In the genomic region with DNA sequence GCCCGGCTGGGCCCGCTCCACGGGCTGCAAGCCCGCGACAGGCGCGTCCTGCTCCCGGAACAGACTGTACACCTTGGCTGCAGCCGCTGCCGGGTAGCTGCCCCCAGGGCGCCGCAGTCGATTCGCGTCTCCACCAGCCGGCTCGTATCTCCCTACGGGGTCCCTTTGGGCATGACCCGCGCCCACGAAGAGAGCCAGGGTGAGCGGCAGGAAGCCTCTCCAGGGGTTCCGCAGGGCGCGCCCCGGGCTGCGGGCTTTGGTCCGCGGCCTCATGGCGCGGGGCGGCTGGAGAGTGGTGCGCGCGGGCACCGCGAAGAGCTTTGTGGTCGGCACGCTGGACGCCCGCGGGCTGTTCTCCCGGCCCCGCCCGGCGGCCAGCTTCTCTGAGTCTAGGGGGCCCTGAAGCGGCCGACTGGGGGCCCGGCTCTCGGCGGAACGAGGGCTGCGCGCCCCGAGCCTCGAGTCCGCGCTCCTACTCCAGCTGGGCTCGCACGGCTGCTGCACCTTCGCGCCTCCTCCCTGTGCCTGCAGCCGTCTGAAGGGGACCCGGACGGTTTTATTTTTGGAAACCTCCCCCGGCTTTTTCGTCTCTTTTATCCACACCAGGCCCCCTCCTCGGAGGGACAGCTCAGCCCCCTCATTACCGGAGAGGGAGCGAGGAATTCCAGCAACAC, we compare ENCODE assay signal across 8 cellular contexts. TPM values are rescaled to one million over a fixed set of nuclear protein-coding genes. Genes with fewer than 3 reads are reported as not detected.
DNase-seq lines count a peak whose midpoint lies in the region; ATAC-seq and TF ChIP-seq lines count a peak whose summit lies in the region.

A gene (minus strand): TSS at position 566 of the 674 bp plus-strand sequence. CDS start 293 bp downstream, at position 273.

- H3K4me3 ChIP-seq in NT2/D1 (ENCODE audit: insufficient read length, low read depth) (peak within 1 kb of the TSS; percentile 39), liver (ENCODE audit: low read depth in 1 of 3, low read length in 3 of 3) (peak within 1 kb of the TSS; percentile 39 to 76 (median 72)), suprapubic skin (peak within 1 kb of the TSS; percentile 57)

- H3K4me3 Mint-ChIP-seq in chondrocyte (ENCODE audit: unreplicated experiment) = peak within 1 kb of the TSS; percentile 85

- H3K9ac ChIP-seq in NT2/D1 (ENCODE audit: insufficient read length, low read depth) (peak within 1 kb of the TSS; percentile 67), liver (ENCODE audit: low read depth in 1 of 2, low read length in 2 of 2) (no peak within 1 kb of the TSS)

- no peak for TF ChIP-seq POLR2A in suprapubic skin (IDR thresholded peaks at IDR 0.05)

- H3K36me3 Mint-ChIP-seq in chondrocyte (ENCODE audit: low read depth) = no peaks in the 10 kb centered on the region

- DNase-seq in ELR (ENCODE audit: low read depth) = peak; percentile 63
- DNase-seq in NT2/D1 (ENCODE audit: low read depth, low spot score) = no peak
- no peak for DNase-seq in chondrocyte (ENCODE audit: low spot score)
- DNase-seq in suprapubic skin (ENCODE audit: low spot score in 2 of 2) = no peak
- DNase-seq in SIG-M5 treated with dmso at 0.1 percent for 504 hours (lab: John Stamatoyannopoulos, UW; ENCODE audit: unreplicated experiment) = no peak

- H3K4me1 ChIP-seq in NT2/D1 (ENCODE audit: insufficient read depth, insufficient read length) (no peaks in the 10 kb centered on the region), liver (ENCODE audit: control insufficient read depth in 4 of 4, insufficient read depth in 4 of 4, low read length in 3 of 4) (peaks cover 3 to 17% (median 9%) of the 10 kb centered on the region in 4 donors), suprapubic skin (peaks cover 68% of the 10 kb centered on the region)

- no peaks in the 10 kb centered on the region for H3K27me3 Mint-ChIP-seq in chondrocyte (ENCODE audit: low read depth)

- TF ChIP-seq RAD21 in liver (IDR thresholded peaks at IDR 0.05) = no peak

- H3K9me3 Mint-ChIP-seq in chondrocyte (ENCODE audit: low read depth) = no peaks in the 10 kb centered on the region

- no peak for TF ChIP-seq EP300 in suprapubic skin (IDR thresholded peaks at IDR 0.05)

- ATAC-seq in GM18870 (IDR thresholded peaks at IDR 0.05; ENCODE audit: unreplicated experiment) (no peak), GM18520 (IDR thresholded peaks at IDR 0.05; ENCODE audit: unreplicated experiment) (no peak)

- H3K4me1 Mint-ChIP-seq in chondrocyte (ENCODE audit: low read depth) = peaks cover 70% of the 10 kb centered on the region

- no peak within 1 kb of the TSS for H3K27ac ChIP-seq in liver (ENCODE audit: low read depth in 1 of 2, low read length in 2 of 2)
- peak within 1 kb of the TSS; percentile 30 for H3K27ac ChIP-seq in suprapubic skin

- peak within 1 kb of the TSS; percentile 78 for H3K27ac Mint-ChIP-seq in chondrocyte (ENCODE audit: unreplicated experiment)

- peaks cover 43% of the 10 kb centered on the region; the same call in 1 of the 2 replicates for H3K9me3 ChIP-seq in NT2/D1 (ENCODE audit: insufficient read depth, low read length)
- no peaks in the 10 kb centered on the region for H3K9me3 ChIP-seq in liver (ENCODE audit: control insufficient read depth in 4 of 4, low read length in 3 of 4)
- H3K9me3 ChIP-seq in suprapubic skin = no peaks in the 10 kb centered on the region

- 2% methylated on average over 70 of the region's 70 CpGs for WGBS in liver
- WGBS in suprapubic skin = 4% methylated on average over 19 of the region's 70 CpGs

- no peaks in the 10 kb centered on the region for H3K36me3 ChIP-seq in NT2/D1 (ENCODE audit: insufficient read depth, insufficient read length, low read length)
- no peaks in the 10 kb centered on the region for H3K36me3 ChIP-seq in liver (ENCODE audit: control insufficient read depth in 4 of 4, insufficient read depth in 3 of 4, low read depth in 1 of 4, low read length in 3 of 4)
- H3K36me3 ChIP-seq in suprapubic skin = no peaks in the 10 kb centered on the region

- TF ChIP-seq CTCF in chondrocyte (IDR thresholded peaks at IDR 0.05) (no peak), liver (IDR thresholded peaks at IDR 0.05; ENCODE audit: low read depth, low read length, missing input control) (no peak), suprapubic skin (IDR thresholded peaks at IDR 0.05) (no peak)

- H3K27me3 ChIP-seq in NT2/D1 (ENCODE audit: insufficient read depth, insufficient read length) (peaks cover 25% of the 10 kb centered on the region), liver (ENCODE audit: control insufficient read depth in 4 of 4, insufficient read depth in 4 of 4, low read length in 3 of 4) (peaks cover 0 to 10% (median 0%) of the 10 kb centered on the region in 4 donors), suprapubic skin (peaks cover 4% of the 10 kb centered on the region)

TF ChIP-seq in liver, 16 proteins besides CTCF, POLR2A, EP300 and RAD21:
- TF ChIP-seq, protein P1, sequence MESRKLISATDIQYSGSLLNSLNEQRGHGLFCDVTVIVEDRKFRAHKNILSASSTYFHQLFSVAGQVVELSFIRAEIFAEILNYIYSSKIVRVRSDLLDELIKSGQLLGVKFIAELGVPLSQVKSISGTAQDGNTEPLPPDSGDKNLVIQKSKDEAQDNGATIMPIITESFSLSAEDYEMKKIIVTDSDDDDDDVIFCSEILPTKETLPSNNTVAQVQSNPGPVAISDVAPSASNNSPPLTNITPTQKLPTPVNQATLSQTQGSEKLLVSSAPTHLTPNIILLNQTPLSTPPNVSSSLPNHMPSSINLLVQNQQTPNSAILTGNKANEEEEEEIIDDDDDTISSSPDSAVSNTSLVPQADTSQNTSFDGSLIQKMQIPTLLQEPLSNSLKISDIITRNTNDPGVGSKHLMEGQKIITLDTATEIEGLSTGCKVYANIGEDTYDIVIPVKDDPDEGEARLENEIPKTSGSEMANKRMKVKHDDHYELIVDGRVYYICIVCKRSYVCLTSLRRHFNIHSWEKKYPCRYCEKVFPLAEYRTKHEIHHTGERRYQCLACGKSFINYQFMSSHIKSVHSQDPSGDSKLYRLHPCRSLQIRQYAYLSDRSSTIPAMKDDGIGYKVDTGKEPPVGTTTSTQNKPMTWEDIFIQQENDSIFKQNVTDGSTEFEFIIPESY (IDR thresholded peaks at IDR 0.05) = no peak

RNA-seq across cellular contexts. Expression of the gene that starts here (rescaled TPM):
- total RNA-seq in chondrocyte (210 to 446 TPM (median 215 TPM) in 3 replicates), liver (1 to 10 TPM; 1.1 to 1.3 TPM), suprapubic skin (10 to 100 TPM; 19.6 to 36.0 (median 26.2) TPM)
- under 1 TPM; 0.24 to 0.69 TPM for polyA plus RNA-seq in liver

Comparison
In these comparisons a context has a peak if more than half of its experiments do, and no peak if none do; other contexts are left out.
1. RNA of the gene that starts here (total RNA-seq): 210 to 446 TPM in chondrocyte and 19.6 to 36.0 TPM in suprapubic skin; 1.1 to 1.3 TPM in liver; every median in the first group is over 4 times any median in the second.
2. Peak in every context shown above with its lines, with median percentiles within 50 percentile points of each other: H3K4me3 ChIP-seq.